ENCODE assay signal across 1 cellular context in genomic region chr11:67286621-67287333, GRCh38.
TF ChIP-seq lines count a peak whose summit lies in the region.

No MANE protein-coding gene starts in this region.

TF ChIP-seq in IMR-90, 13 proteins besides CTCF, POLR2A, EP300 and RAD21:
- TF ChIP-seq MXI1 (IDR thresholded peaks at IDR 0.05; ENCODE audit: borderline replicate concordance, low read depth, low read length) (no peak), BHLHE40 (IDR thresholded peaks at IDR 0.05; ENCODE audit: low read depth, low read length) (no peak), MAZ (IDR thresholded peaks at IDR 0.05; ENCODE audit: borderline replicate concordance, low read depth, low read length) (no peak), ELK1 (IDR thresholded peaks at IDR 0.05; ENCODE audit: borderline replicate concordance, low read depth, low read length) (no peak), RFX5 (IDR thresholded peaks at IDR 0.05; ENCODE audit: low read depth, low read length) (no peak), NFE2L2 (IDR thresholded peaks at IDR 0.05; ENCODE audit: low read depth, low read length) (no peak), CEBPB (IDR thresholded peaks at IDR 0.05; ENCODE audit: low read depth, low read length) (no peak), SMC3 (IDR thresholded peaks at IDR 0.05; ENCODE audit: low read depth, low read length) (no peak), MAFK (IDR thresholded peaks at IDR 0.05; ENCODE audit: low read depth, low read length) (no peak), CHD1 (IDR thresholded peaks at IDR 0.05; ENCODE audit: low read depth, low read length) (no peak), RCOR1 (IDR thresholded peaks at IDR 0.05; ENCODE audit: insufficient replicate concordance, low read length) (no peak), FOS (IDR thresholded peaks at IDR 0.05; ENCODE audit: low read depth, low read length) (no peak)
- TF ChIP-seq, protein P1, sequence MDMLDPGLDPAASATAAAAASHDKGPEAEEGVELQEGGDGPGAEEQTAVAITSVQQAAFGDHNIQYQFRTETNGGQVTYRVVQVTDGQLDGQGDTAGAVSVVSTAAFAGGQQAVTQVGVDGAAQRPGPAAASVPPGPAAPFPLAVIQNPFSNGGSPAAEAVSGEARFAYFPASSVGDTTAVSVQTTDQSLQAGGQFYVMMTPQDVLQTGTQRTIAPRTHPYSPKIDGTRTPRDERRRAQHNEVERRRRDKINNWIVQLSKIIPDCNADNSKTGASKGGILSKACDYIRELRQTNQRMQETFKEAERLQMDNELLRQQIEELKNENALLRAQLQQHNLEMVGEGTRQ (IDR thresholded peaks at IDR 0.05; ENCODE audit: low read depth, low read length): no peak
